2 cellular contexts compared by ENCODE assay signal in the genomic region with DNA sequence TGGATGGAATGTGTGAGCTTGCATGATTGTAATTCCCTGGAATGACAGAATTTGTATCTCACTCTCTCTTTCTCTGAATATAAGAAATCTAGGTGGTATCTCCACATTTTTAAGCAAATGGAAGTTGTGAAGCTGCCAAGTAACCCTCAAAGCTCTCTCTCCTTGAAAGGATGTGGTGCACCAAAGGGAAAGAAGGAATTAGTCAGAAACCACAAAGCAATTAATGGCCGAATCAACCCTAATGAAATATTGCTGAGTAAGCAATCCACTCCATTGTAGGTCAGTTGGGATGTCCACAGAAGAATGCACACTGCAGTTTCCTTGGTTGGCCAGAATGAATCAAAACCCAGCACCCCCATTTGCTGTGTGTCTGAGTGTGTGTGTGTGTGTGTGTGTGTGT.
TF ChIP-seq lines count a peak whose summit lies in the region.

No MANE protein-coding gene starts in this region.

TF ChIP-seq in SK-N-SH, 30 proteins besides CTCF, POLR2A, EP300 and RAD21 (continued from another document and continues in another):
- TF ChIP-seq TEAD4 (IDR thresholded peaks at IDR 0.05; ENCODE audit: borderline replicate concordance, insufficient read depth) (no peak), TAF1 (IDR thresholded peaks at IDR 0.05; ENCODE audit: borderline replicate concordance, low read depth, low read length) (no peak), CHD2 (IDR thresholded peaks at IDR 0.05; ENCODE audit: low read length, partially characterized antibody) (no peak), SIN3A (IDR thresholded peaks at IDR 0.05; ENCODE audit: borderline replicate concordance, low read depth, low read length) (no peak), NRF1 (IDR thresholded peaks at IDR 0.05; ENCODE audit: low read depth, low read length) (no peak), MXI1 (IDR thresholded peaks at IDR 0.05; ENCODE audit: low read depth, low read length) (no peak), POLR2AphosphoS5 (IDR thresholded peaks at IDR 0.05; ENCODE audit: low read depth, low read length) (no peak), EZH2phosphoT487 (IDR thresholded peaks at IDR 0.05; ENCODE audit: borderline replicate concordance, low read depth) (no peak), RCOR1 (IDR thresholded peaks at IDR 0.05; ENCODE audit: low read length) (no peak), NFIC (IDR thresholded peaks at IDR 0.05; ENCODE audit: borderline replicate concordance) (peak; percentile 37; the same call in 1 of the 2 replicates), RXRA (IDR thresholded peaks at IDR 0.05; ENCODE audit: borderline replicate concordance, low read depth) (no peak), MEF2A (IDR thresholded peaks at IDR 0.05; ENCODE audit: borderline replicate concordance, low read depth) (no peak), FOXM1 (IDR thresholded peaks at IDR 0.05; ENCODE audit: low read depth) (no peak), SMC3 (IDR thresholded peaks at IDR 0.05; ENCODE audit: low read depth, low read length) (no peak), JUND (IDR thresholded peaks at IDR 0.05) (no peak), GABPA (IDR thresholded peaks at IDR 0.05; ENCODE audit: low read depth) (no peak)
- TF ChIP-seq, protein P1, sequence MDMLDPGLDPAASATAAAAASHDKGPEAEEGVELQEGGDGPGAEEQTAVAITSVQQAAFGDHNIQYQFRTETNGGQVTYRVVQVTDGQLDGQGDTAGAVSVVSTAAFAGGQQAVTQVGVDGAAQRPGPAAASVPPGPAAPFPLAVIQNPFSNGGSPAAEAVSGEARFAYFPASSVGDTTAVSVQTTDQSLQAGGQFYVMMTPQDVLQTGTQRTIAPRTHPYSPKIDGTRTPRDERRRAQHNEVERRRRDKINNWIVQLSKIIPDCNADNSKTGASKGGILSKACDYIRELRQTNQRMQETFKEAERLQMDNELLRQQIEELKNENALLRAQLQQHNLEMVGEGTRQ (IDR thresholded peaks at IDR 0.05; ENCODE audit: borderline replicate concordance, low read depth, low read length) = no peak
- TF ChIP-seq, protein P2, sequence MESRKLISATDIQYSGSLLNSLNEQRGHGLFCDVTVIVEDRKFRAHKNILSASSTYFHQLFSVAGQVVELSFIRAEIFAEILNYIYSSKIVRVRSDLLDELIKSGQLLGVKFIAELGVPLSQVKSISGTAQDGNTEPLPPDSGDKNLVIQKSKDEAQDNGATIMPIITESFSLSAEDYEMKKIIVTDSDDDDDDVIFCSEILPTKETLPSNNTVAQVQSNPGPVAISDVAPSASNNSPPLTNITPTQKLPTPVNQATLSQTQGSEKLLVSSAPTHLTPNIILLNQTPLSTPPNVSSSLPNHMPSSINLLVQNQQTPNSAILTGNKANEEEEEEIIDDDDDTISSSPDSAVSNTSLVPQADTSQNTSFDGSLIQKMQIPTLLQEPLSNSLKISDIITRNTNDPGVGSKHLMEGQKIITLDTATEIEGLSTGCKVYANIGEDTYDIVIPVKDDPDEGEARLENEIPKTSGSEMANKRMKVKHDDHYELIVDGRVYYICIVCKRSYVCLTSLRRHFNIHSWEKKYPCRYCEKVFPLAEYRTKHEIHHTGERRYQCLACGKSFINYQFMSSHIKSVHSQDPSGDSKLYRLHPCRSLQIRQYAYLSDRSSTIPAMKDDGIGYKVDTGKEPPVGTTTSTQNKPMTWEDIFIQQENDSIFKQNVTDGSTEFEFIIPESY (IDR thresholded peaks at IDR 0.05; ENCODE audit: borderline replicate concordance, low read depth) = no peak
- TF ChIP-seq, protein P3, sequence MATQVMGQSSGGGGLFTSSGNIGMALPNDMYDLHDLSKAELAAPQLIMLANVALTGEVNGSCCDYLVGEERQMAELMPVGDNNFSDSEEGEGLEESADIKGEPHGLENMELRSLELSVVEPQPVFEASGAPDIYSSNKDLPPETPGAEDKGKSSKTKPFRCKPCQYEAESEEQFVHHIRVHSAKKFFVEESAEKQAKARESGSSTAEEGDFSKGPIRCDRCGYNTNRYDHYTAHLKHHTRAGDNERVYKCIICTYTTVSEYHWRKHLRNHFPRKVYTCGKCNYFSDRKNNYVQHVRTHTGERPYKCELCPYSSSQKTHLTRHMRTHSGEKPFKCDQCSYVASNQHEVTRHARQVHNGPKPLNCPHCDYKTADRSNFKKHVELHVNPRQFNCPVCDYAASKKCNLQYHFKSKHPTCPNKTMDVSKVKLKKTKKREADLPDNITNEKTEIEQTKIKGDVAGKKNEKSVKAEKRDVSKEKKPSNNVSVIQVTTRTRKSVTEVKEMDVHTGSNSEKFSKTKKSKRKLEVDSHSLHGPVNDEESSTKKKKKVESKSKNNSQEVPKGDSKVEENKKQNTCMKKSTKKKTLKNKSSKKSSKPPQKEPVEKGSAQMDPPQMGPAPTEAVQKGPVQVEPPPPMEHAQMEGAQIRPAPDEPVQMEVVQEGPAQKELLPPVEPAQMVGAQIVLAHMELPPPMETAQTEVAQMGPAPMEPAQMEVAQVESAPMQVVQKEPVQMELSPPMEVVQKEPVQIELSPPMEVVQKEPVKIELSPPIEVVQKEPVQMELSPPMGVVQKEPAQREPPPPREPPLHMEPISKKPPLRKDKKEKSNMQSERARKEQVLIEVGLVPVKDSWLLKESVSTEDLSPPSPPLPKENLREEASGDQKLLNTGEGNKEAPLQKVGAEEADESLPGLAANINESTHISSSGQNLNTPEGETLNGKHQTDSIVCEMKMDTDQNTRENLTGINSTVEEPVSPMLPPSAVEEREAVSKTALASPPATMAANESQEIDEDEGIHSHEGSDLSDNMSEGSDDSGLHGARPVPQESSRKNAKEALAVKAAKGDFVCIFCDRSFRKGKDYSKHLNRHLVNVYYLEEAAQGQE (IDR thresholded peaks at IDR 0.05; ENCODE audit: low read depth, low read length) = no peak
- TF ChIP-seq, protein P4, sequence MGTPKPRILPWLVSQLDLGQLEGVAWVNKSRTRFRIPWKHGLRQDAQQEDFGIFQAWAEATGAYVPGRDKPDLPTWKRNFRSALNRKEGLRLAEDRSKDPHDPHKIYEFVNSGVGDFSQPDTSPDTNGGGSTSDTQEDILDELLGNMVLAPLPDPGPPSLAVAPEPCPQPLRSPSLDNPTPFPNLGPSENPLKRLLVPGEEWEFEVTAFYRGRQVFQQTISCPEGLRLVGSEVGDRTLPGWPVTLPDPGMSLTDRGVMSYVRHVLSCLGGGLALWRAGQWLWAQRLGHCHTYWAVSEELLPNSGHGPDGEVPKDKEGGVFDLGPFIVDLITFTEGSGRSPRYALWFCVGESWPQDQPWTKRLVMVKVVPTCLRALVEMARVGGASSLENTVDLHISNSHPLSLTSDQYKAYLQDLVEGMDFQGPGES (IDR thresholded peaks at IDR 0.05; ENCODE audit: low read depth, low read length) = no peak
- TF ChIP-seq, protein P5, sequence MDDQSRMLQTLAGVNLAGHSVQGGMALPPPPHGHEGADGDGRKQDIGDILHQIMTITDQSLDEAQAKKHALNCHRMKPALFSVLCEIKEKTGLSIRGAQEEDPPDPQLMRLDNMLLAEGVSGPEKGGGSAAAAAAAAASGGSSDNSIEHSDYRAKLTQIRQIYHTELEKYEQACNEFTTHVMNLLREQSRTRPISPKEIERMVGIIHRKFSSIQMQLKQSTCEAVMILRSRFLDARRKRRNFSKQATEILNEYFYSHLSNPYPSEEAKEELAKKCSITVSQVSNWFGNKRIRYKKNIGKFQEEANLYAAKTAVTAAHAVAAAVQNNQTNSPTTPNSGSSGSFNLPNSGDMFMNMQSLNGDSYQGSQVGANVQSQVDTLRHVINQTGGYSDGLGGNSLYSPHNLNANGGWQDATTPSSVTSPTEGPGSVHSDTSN (IDR thresholded peaks at IDR 0.05) = peak; percentile 9; the same call in 1 of the 2 replicates

TF ChIP-seq in SK-N-SH treated with all-trans-retinoic acid at 6 μM for 48 hours, 23 proteins besides CTCF, POLR2A, EP300 and RAD21 (continued from another document):
- TF ChIP-seq, protein P6, sequence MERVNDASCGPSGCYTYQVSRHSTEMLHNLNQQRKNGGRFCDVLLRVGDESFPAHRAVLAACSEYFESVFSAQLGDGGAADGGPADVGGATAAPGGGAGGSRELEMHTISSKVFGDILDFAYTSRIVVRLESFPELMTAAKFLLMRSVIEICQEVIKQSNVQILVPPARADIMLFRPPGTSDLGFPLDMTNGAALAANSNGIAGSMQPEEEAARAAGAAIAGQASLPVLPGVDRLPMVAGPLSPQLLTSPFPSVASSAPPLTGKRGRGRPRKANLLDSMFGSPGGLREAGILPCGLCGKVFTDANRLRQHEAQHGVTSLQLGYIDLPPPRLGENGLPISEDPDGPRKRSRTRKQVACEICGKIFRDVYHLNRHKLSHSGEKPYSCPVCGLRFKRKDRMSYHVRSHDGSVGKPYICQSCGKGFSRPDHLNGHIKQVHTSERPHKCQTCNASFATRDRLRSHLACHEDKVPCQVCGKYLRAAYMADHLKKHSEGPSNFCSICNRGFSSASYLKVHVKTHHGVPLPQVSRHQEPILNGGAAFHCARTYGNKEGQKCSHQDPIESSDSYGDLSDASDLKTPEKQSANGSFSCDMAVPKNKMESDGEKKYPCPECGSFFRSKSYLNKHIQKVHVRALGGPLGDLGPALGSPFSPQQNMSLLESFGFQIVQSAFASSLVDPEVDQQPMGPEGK (CRISPR knock-in tag; IDR thresholded peaks at IDR 0.05; ENCODE audit: borderline replicate concordance) = no peak
- TF ChIP-seq ARNTL (CRISPR knock-in tag; IDR thresholded peaks at IDR 0.05; ENCODE audit: borderline replicate concordance, low read depth) (no peak), PPARA (CRISPR knock-in tag; IDR thresholded peaks at IDR 0.05; ENCODE audit: borderline replicate concordance) (no peak)
- TF ChIP-seq, protein P7, sequence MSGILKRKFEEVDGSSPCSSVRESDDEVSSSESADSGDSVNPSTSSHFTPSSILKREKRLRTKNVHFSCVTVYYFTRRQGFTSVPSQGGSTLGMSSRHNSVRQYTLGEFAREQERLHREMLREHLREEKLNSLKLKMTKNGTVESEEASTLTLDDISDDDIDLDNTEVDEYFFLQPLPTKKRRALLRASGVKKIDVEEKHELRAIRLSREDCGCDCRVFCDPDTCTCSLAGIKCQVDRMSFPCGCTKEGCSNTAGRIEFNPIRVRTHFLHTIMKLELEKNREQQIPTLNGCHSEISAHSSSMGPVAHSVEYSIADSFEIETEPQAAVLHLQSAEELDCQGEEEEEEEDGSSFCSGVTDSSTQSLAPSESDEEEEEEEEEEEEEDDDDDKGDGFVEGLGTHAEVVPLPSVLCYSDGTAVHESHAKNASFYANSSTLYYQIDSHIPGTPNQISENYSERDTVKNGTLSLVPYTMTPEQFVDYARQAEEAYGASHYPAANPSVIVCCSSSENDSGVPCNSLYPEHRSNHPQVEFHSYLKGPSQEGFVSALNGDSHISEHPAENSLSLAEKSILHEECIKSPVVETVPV (CRISPR knock-in tag; IDR thresholded peaks at IDR 0.05) = no peak
